ENCODE assay signal across 2 cellular contexts in genomic region chr21:45047257-45047656, GRCh38.
TF ChIP-seq lines count a peak whose summit lies in the region.

No MANE protein-coding gene starts in this region.

TF ChIP-seq in IMR-90, 13 proteins besides CTCF, POLR2A, EP300 and RAD21:
- TF ChIP-seq RFX5 (IDR thresholded peaks at IDR 0.05; ENCODE audit: low read depth, low read length), result no peak
- no peak for TF ChIP-seq MXI1 (IDR thresholded peaks at IDR 0.05; ENCODE audit: borderline replicate concordance, low read depth, low read length)
- TF ChIP-seq USF2 (IDR thresholded peaks at IDR 0.05; ENCODE audit: low read depth, low read length), result no peak
- TF ChIP-seq MAFK (IDR thresholded peaks at IDR 0.05; ENCODE audit: low read depth, low read length), result no peak
- no peak for TF ChIP-seq BHLHE40 (IDR thresholded peaks at IDR 0.05; ENCODE audit: low read depth, low read length)
- no peak for TF ChIP-seq MAZ (IDR thresholded peaks at IDR 0.05; ENCODE audit: borderline replicate concordance, low read depth, low read length)
- TF ChIP-seq SMC3 (IDR thresholded peaks at IDR 0.05; ENCODE audit: low read depth, low read length), result no peak

TF ChIP-seq in K562, 482 proteins besides CTCF, POLR2A, EP300 and RAD21:
- TF ChIP-seq CBFA2T3 (IDR thresholded peaks at IDR 0.05) (no peak), CBX3 (IDR thresholded peaks at IDR 0.05; ENCODE audit: borderline replicate concordance in 1 of 2, low read length in 2 of 2) (0 out of 3 replicates have a peak, but pooled peaks of 1 of the 2 experiments have one; percentile 35), BRCA1 (IDR thresholded peaks at IDR 0.05) (no peak), BRCA1 (CRISPR knock-in tag; IDR thresholded peaks at IDR 0.05) (no peak), ATF6 (CRISPR knock-in tag; IDR thresholded peaks at IDR 0.05) (no peak), RBM25 (IDR thresholded peaks at IDR 0.05; ENCODE audit: low read depth, low read length, severe bottlenecking) (no peak), HDAC6 (IDR thresholded peaks at IDR 0.05; ENCODE audit: low read depth, low read length) (no peak), FOXP4 (CRISPR knock-in tag; IDR thresholded peaks at IDR 0.05; ENCODE audit: borderline replicate concordance) (no peak), ATF7 (IDR thresholded peaks at IDR 0.05) (no peak), KHSRP (IDR thresholded peaks at IDR 0.05) (no peak), STAG1 (CRISPR knock-in tag; IDR thresholded peaks at IDR 0.05; ENCODE audit: borderline replicate concordance) (no peak), ARID3B (CRISPR knock-in tag; IDR thresholded peaks at IDR 0.05; ENCODE audit: borderline replicate concordance) (no peak), CREB5 (CRISPR knock-in tag; IDR thresholded peaks at IDR 0.05) (no peak), ZNF512 (tag; IDR thresholded peaks at IDR 0.05) (no peak), ZFP1 (CRISPR knock-in tag; IDR thresholded peaks at IDR 0.05) (peak; percentile 90), SP1 (CRISPR knock-in tag; IDR thresholded peaks at IDR 0.05) (no peak), POLR2G (IDR thresholded peaks at IDR 0.05; ENCODE audit: low read depth, low read length) (no peak), ZNF311 (CRISPR knock-in tag; IDR thresholded peaks at IDR 0.05) (no peak), DEAF1 (CRISPR knock-in tag; IDR thresholded peaks at IDR 0.05) (no peak), TRIM28 (IDR thresholded peaks at IDR 0.05) (peak; percentile 52; the same call in 1 of the 2 replicates), ZNF551 (CRISPR knock-in tag; IDR thresholded peaks at IDR 0.05) (no peak), TFE3 (CRISPR knock-in tag; IDR thresholded peaks at IDR 0.05) (no peak), MAFK (IDR thresholded peaks at IDR 0.05; ENCODE audit: low read length) (no peak), PHTF2 (CRISPR knock-in tag; IDR thresholded peaks at IDR 0.05) (no peak)
